32 cellular contexts compared by ENCODE assay signal in the genomic region with DNA sequence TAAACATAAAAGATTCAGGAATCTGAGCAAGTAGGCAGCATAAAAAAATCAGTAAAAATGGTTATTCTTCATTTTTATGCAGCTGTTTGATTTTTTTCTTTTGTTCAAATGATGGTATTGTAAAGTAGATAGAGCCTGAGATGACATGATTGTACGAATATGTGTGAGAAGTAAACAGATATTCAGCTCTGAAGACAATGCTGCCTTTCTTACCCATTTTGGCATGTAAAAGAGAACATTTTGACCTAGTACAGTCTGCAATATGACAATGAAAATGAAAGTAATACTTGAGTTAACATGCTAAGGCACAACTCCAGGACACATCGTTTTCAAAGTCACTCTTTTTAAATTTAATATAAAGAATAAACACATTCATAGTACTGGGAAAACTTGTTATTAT.
A peak's percentile ranks its signal among the peaks of the same experiment; 100 is the strongest.
DNase-seq lines count a peak whose midpoint lies in the region; ATAC-seq, FAIRE-seq and TF ChIP-seq lines count a peak whose summit lies in the region.
"Had no signal": no experiment of that assay in that cellular context is flagged by ENCODE, and none has a peak within 500 bp of the region (broad histone marks: within the 10 kb centered on the region; RNA-seq: fewer than 3 reads in every experiment).

No MANE protein-coding gene starts in this region.

- WGBS in small intestine, 3 donors, result 46 to 62% (median 58%) methylated on average over 2 of the region's 2 CpGs

- no peak for TF ChIP-seq CTCF in right atrium auricular region (IDR thresholded peaks at IDR 0.05)
- no peak for TF ChIP-seq CTCF in chondrocyte (IDR thresholded peaks at IDR 0.05)

- no peak overlapping the region for H3K4me3 Mint-ChIP-seq in chondrocyte (ENCODE audit: unreplicated experiment)
- H3K4me3 Mint-ChIP-seq: activated T-helper 1 cell treated with anti-CD3 and anti-CD28 coated beads, Interleukin-12 subunit alpha, Interleukin-12 subunit beta, Interleukin-2, Interleukin-4 antibody, amounts not matched to agents 30 ng/mL and 10 ng/mL and 1 ng/mL, durations not matched to agents 14 hours and 24 hours and 36 hours; effector memory CD8-positive, alpha-beta T cell; naive B cell; stimulated activated effector memory CD8-positive, alpha-beta T cell treated with anti-CD3 and anti-CD28 coated beads, Interleukin-12 subunit alpha, Interleukin-12 subunit beta, amount 100 ng/mL, for 72 hours; T-helper 2 cell treated with Interferon-gamma antibody and Interleukin-4, amounts not matched to agents 5 μg/mL and 100 μg/mL, for 36 hours had no signal

- no peaks in the 10 kb centered on the region for H3K9me3 ChIP-seq in right atrium auricular region
- no peaks in the 10 kb centered on the region for H3K9me3 ChIP-seq in small intestine (ENCODE audit: control insufficient read depth, low read depth)
- no peaks in the 10 kb centered on the region for H3K9me3 ChIP-seq in effector memory CD4-positive, alpha-beta T cell (ENCODE audit: control insufficient read depth, low read length)
- H3K9me3 ChIP-seq: adrenal gland, body of pancreas, neutrophil, upper lobe of right lung had no signal

- H3K4me3 ChIP-seq in right atrium auricular region (no peak overlapping the region), small intestine (ENCODE audit: low read depth in 1 of 2, low read length in 2 of 2) (no peak overlapping the region)
- H3K4me3 ChIP-seq in effector memory CD4-positive, alpha-beta T cell (ENCODE audit: insufficient read depth, low read depth, low read length, poor library complexity, severe bottlenecking), result no peak overlapping the region
- H3K4me3 ChIP-seq: adrenal gland, body of pancreas, left lung, upper lobe of right lung had no signal

- H3K27me3 ChIP-seq in right atrium auricular region, result no peaks in the 10 kb centered on the region
- H3K27me3 ChIP-seq in small intestine (ENCODE audit: control insufficient read depth in 2 of 2, insufficient read depth in 2 of 2, low read length in 2 of 2), result no peaks in the 10 kb centered on the region
- no peaks in the 10 kb centered on the region for H3K27me3 ChIP-seq in effector memory CD4-positive, alpha-beta T cell (replicated peaks; ENCODE audit: control insufficient read depth, insufficient read depth, low read length, poor library complexity, severe bottlenecking)
- H3K27me3 ChIP-seq: adrenal gland, body of pancreas, left lung, neutrophil, upper lobe of right lung had no signal

- no peak for DNase-seq in Right ventricle myocardium inferior (ENCODE audit: missing footprints)
- no peak for DNase-seq in right atrium auricular region (ENCODE audit: low spot score)
- DNase-seq in midbrain (lab: John Stamatoyannopoulos, UW), result peak; percentile 76
- no peak for DNase-seq in small intestine
- DNase-seq in effector memory CD4-positive, alpha-beta T cell, result no peak
- DNase-seq in mesenteric fat pad (ENCODE audit: low spot score), result no peak
- DNase-seq in chondrocyte (ENCODE audit: low spot score), result no peak
- DNase-seq: activated CD4-positive, alpha-beta T cell treated with anti-CD3 and anti-CD28 coated beads, Interleukin-2, amount 50 U/mL, for 48 hours; activated CD4-positive, CD25-positive, alpha-beta regulatory T cell treated with anti-CD3 and anti-CD28 coated beads, Interleukin-2, amount 50 U/mL, for 72 hours; activated CD8-positive, alpha-beta memory T cell treated with anti-CD3 and anti-CD28 coated beads, Interleukin-2, amount 50 U/mL, for 4 hours; activated naive CD4-positive, alpha-beta T cell treated with Interleukin-2 at 50 U/mL for 16 hours; adrenal gland; body of pancreas; effector memory CD8-positive, alpha-beta T cell; IMR-90; left lung; naive B cell; NCI-H1092 treated with DMSO at 0.1 percent for 48 hours; NCI-H187; NCI-H2171; NCI-H510A treated with DMSO at 0.1 percent for 48 hours; NK-92 treated with Interleukin-12 subunit alpha and Interleukin-12 subunit beta, amount 100 ng/mL, for 24 hours; SHP77; upper lobe of right lung had no signal

- H3K27ac ChIP-seq in right atrium auricular region (no peak overlapping the region), cingulate gyrus (ENCODE audit: low read depth, low read length) (peak overlapping the region; percentile 98), small intestine (ENCODE audit: low read depth in 1 of 2, low read length in 1 of 2) (no peak overlapping the region)
- H3K27ac ChIP-seq in effector memory CD4-positive, alpha-beta T cell (ENCODE audit: insufficient read depth, low read length, poor library complexity, severe bottlenecking), result no peak overlapping the region
- H3K27ac ChIP-seq: adrenal gland, body of pancreas, left lung, neutrophil, upper lobe of right lung had no signal

- FAIRE-seq in small intestine (lab: Jason Lieb, UNC), result no peak
- FAIRE-seq: colon, G401.6, islet of Langerhans had no signal

- H3K27ac Mint-ChIP-seq in chondrocyte (ENCODE audit: unreplicated experiment), result no peak overlapping the region
- H3K27ac Mint-ChIP-seq: activated T-helper 1 cell treated with anti-CD3 and anti-CD28 coated beads, Interleukin-12 subunit alpha, Interleukin-12 subunit beta, Interleukin-2, Interleukin-4 antibody, amounts not matched to agents 30 ng/mL and 10 ng/mL and 1 ng/mL, durations not matched to agents 14 hours and 24 hours and 36 hours; effector memory CD8-positive, alpha-beta T cell; naive B cell; stimulated activated effector memory CD8-positive, alpha-beta T cell treated with anti-CD3 and anti-CD28 coated beads, Interleukin-12 subunit alpha, Interleukin-12 subunit beta, amount 100 ng/mL, for 72 hours; T-helper 2 cell treated with Interferon-gamma antibody and Interleukin-4, amounts not matched to agents 5 μg/mL and 100 μg/mL, for 36 hours had no signal

- peak; percentile 80 for ATAC-seq in Right ventricle myocardium inferior
- ATAC-seq: body of pancreas; effector memory CD8-positive, alpha-beta T cell; left lung; stimulated activated effector memory CD8-positive, alpha-beta T cell treated with anti-CD3 and anti-CD28 coated beads, Interleukin-12 subunit alpha, Interleukin-12 subunit beta, amount 100 ng/mL, for 72 hours; upper lobe of right lung had no signal

- H3K36me3 Mint-ChIP-seq in chondrocyte (ENCODE audit: low read depth), result no peaks in the 10 kb centered on the region
- H3K36me3 Mint-ChIP-seq: naive B cell; stimulated activated effector memory CD8-positive, alpha-beta T cell treated with anti-CD3 and anti-CD28 coated beads, Interleukin-12 subunit alpha, Interleukin-12 subunit beta, amount 100 ng/mL, for 72 hours had no signal

- H3K4me1 ChIP-seq in right atrium auricular region (no peaks in the 10 kb centered on the region), small intestine (ENCODE audit: control insufficient read depth in 2 of 2, insufficient read depth in 1 of 2, low read depth in 1 of 2, low read length in 1 of 2) (no peaks in the 10 kb centered on the region)
- no peaks in the 10 kb centered on the region for H3K4me1 ChIP-seq in effector memory CD4-positive, alpha-beta T cell (ENCODE audit: control insufficient read depth, insufficient read depth, low read length, poor library complexity, severe bottlenecking)
- H3K4me1 ChIP-seq: adrenal gland, body of pancreas, left lung, upper lobe of right lung had no signal

- H3K9me3 Mint-ChIP-seq in chondrocyte (ENCODE audit: low read depth), result no peaks in the 10 kb centered on the region

- intact Hi-C loops in Right ventricle myocardium inferior (cut with DNase I), result no loop called here

- no peaks in the 10 kb centered on the region for H3K27me3 Mint-ChIP-seq in chondrocyte (ENCODE audit: low read depth)
- H3K27me3 Mint-ChIP-seq: effector memory CD8-positive, alpha-beta T cell; naive B cell had no signal

- H3K4me1 Mint-ChIP-seq in chondrocyte (ENCODE audit: low read depth), result peaks cover 4% of the 10 kb centered on the region
- H3K4me1 Mint-ChIP-seq: naive B cell; stimulated activated effector memory CD8-positive, alpha-beta T cell treated with anti-CD3 and anti-CD28 coated beads, Interleukin-12 subunit alpha, Interleukin-12 subunit beta, amount 100 ng/mL, for 72 hours had no signal

- H3K36me3 ChIP-seq in right atrium auricular region (no peaks in the 10 kb centered on the region), small intestine (ENCODE audit: control insufficient read depth in 2 of 2, insufficient read depth in 2 of 2, low read length in 2 of 2) (no peaks in the 10 kb centered on the region)
- H3K36me3 ChIP-seq in effector memory CD4-positive, alpha-beta T cell (ENCODE audit: control insufficient read depth, insufficient read depth, low read length), result no peaks in the 10 kb centered on the region
- H3K36me3 ChIP-seq: adrenal gland, left lung, neutrophil, upper lobe of right lung had no signal
